Comparison of ENCODE assay signal across 8 cellular contexts in genomic region chr12:12916135-12916956, GRCh38. TPM values are rescaled to one million over a fixed set of nuclear protein-coding genes. Genes with fewer than 3 reads are reported as not detected.
A peak's percentile ranks its signal among the peaks of the same experiment; 100 is the strongest.
DNase-seq lines count a peak whose midpoint lies in the region; ATAC-seq, FAIRE-seq and TF ChIP-seq lines count a peak whose summit lies in the region.

No MANE protein-coding gene starts in this region.

- peak; percentile 90 for ATAC-seq in GM21528 (IDR thresholded peaks at IDR 0.05; ENCODE audit: low FRiP score, unreplicated experiment)
- ATAC-seq in activated T-cell treated with anti-CD3 and anti-CD28 coated beads, Interleukin-2, amount 50 U/mL, for 72 hours (replicated peaks in 1 of 2): peak; percentile 98 to 100

- H3K4me3 ChIP-seq in fibroblast of pulmonary artery (replicated peaks; ENCODE audit: low read depth, low read length): peak overlapping the region; percentile 30
- no peak overlapping the region for H3K4me3 ChIP-seq in stomach

- peak overlapping the region in 2 of 5 donors; percentile 28 to 43 for H3K27ac ChIP-seq in stomach

- H3K9me3 Mint-ChIP-seq in activated T-cell treated with anti-CD3 and anti-CD28 coated beads, Interleukin-2, amount 50 U/mL, for 72 hours: no peaks in the 10 kb centered on the region
- no peaks in the 10 kb centered on the region for H3K9me3 Mint-ChIP-seq in neural crest cell

- H3K4me3 Mint-ChIP-seq in activated T-cell treated with anti-CD3 and anti-CD28 coated beads, Interleukin-2, amount 50 U/mL, for 72 hours: peak overlapping the region in 1 of 2 donors; percentile 41
- H3K4me3 Mint-ChIP-seq in neural crest cell: no peak overlapping the region

- peaks cover 18% of the 10 kb centered on the region for H3K27me3 Mint-ChIP-seq in activated T-cell treated with anti-CD3 and anti-CD28 coated beads, Interleukin-2, amount 50 U/mL, for 72 hours (ENCODE audit: low read depth)
- peaks cover 24% of the 10 kb centered on the region for H3K27me3 Mint-ChIP-seq in neural crest cell (ENCODE audit: low read depth)

- 21 to 31% (median 28%) methylated on average over 19 of the region's 19 CpGs for WGBS in stomach, 5 donors

- no peaks in the 10 kb centered on the region for H3K36me3 Mint-ChIP-seq in activated T-cell treated with anti-CD3 and anti-CD28 coated beads, Interleukin-2, amount 50 U/mL, for 72 hours (ENCODE audit: insufficient read depth in 2 of 2)
- H3K36me3 Mint-ChIP-seq in neural crest cell (ENCODE audit: low read depth): no peaks in the 10 kb centered on the region

- H3K4me1 ChIP-seq in stomach: peaks cover 0 to 14% (median 10%) of the 10 kb centered on the region in 4 donors

- no peak for TF ChIP-seq EP300 in stomach (IDR thresholded peaks at IDR 0.05)

- peaks cover 0 to 54% (median 22%) of the 10 kb centered on the region in 4 donors for H3K36me3 ChIP-seq in stomach

- TF ChIP-seq POLR2A in stomach (IDR thresholded peaks at IDR 0.05): no peak

- peak; percentile 75 for DNase-seq in DMS114 treated with DMSO at 0.1 percent for 48 hours (lab: John Stamatoyannopoulos, UW; ENCODE audit: unreplicated experiment)
- DNase-seq in KBM-7: peak; percentile 90
- DNase-seq in RCC 7860 (ENCODE audit: low spot score): peak; percentile 53
- peak; percentile 82 to 87 for DNase-seq in activated T-cell treated with anti-CD3 and anti-CD28 coated beads, Interleukin-2, amount 50 U/mL, for 72 hours
- DNase-seq in fibroblast of pulmonary artery (ENCODE audit: low read depth): peak; percentile 91
- peak; percentile 91 for DNase-seq in neural crest cell (ENCODE audit: low read depth, low spot score)
- DNase-seq in stomach: peak; percentile 88

- no peaks in the 10 kb centered on the region for H3K9me3 ChIP-seq in stomach

- H3K27me3 ChIP-seq in stomach: no peaks in the 10 kb centered on the region

- H3K4me1 Mint-ChIP-seq in activated T-cell treated with anti-CD3 and anti-CD28 coated beads, Interleukin-2, amount 50 U/mL, for 72 hours (ENCODE audit: low read depth): peaks cover 17% of the 10 kb centered on the region
- peaks cover 7% of the 10 kb centered on the region for H3K4me1 Mint-ChIP-seq in neural crest cell

- intact Hi-C loops in stomach (cut with DNase I; ENCODE audit: low total_unique reads): loop anchor here (10.0 kb wide), 1 partner anchor 58 kb away; no protein-coding TSS in a partner anchor

- in situ Hi-C loops in KBM-7 (cut with MboI; ENCODE audit: low pct_unique_long_range_greater_than_20kb, low sequenced_read_pairs): no loop called here

- TF ChIP-seq CTCF in fibroblast of pulmonary artery (IDR thresholded peaks at IDR 0.05; ENCODE audit: low read length, missing control alignments) (peak; percentile 99), neural crest cell (conservative IDR thresholded peaks at IDR 0.05) (peak; percentile 100), stomach (IDR thresholded peaks at IDR 0.05) (peak in 6 of 7 experiments; percentile 37 to 98 (median 97))

- H3K27ac Mint-ChIP-seq in activated T-cell treated with anti-CD3 and anti-CD28 coated beads, Interleukin-2, amount 50 U/mL, for 72 hours: no peak overlapping the region
- H3K27ac Mint-ChIP-seq in neural crest cell (ENCODE audit: unreplicated experiment): no peak overlapping the region

- FAIRE-seq in RCC 7860 (lab: Jason Lieb, UNC): no peak

RNA-seq across cellular contexts. Expression of gene GPRC5A, which starts 25.0 kb away (rescaled TPM):
- under 1 TPM; 0.32 to 0.60 TPM for total RNA-seq in activated T-cell treated with anti-CD3 and anti-CD28 coated beads, Interleukin-2, amount 50 U/mL, for 72 hours
- 0.11 TPM in 1 of 2 replicates, not detected in the other for total RNA-seq in neural crest cell
- total RNA-seq in stomach: 100 to 1,000 TPM in 1 of 5 donors, 10 to 100 TPM in 2, 1 to 10 TPM in 1, under 1 TPM in 1; 0.58 to 112 (median 39.5) TPM
- 10 to 100 TPM in 1 of 3 donors, 1 to 10 TPM in 2; 4.0 to 89.1 (median 8.4) TPM for polyA plus RNA-seq in stomach

RNA-seq across cellular contexts. Expression of gene GPRC5D, which starts 35.6 kb away (rescaled TPM):
- not detected for total RNA-seq in activated T-cell treated with anti-CD3 and anti-CD28 coated beads, Interleukin-2, amount 50 U/mL, for 72 hours
- total RNA-seq in neural crest cell (not detected in 2 replicates), stomach (not detected)
- under 1 TPM in 1 of 3 donors, not detected in 2; 0.18 TPM for polyA plus RNA-seq in stomach
